11 cellular contexts compared by ENCODE assay signal in the genomic region with DNA sequence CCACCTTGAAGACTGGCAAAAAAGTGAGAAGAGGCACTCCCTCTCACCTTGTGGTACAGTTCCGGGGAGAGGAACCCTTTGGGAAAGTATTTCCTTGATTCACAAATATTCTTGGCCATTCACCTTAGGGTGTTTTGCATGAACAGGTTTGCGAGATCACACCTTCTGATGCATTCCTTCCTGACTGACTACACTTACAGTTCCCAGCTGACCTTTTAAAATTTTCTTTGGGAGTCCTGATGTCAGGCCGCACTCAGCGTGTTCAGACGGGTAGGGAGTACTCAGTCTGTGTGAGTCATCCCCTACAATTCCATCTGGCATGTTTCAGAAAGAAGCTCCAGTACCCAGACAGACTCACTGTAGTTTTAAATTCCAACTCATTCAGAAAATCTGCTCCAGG. TPM values are rescaled to one million over a fixed set of nuclear protein-coding genes. Genes with fewer than 3 reads are reported as not detected.
A peak's percentile ranks its signal among the peaks of the same experiment; 100 is the strongest.
DNase-seq lines count a peak whose midpoint lies in the region; ATAC-seq and TF ChIP-seq lines count a peak whose summit lies in the region.
"Had no signal": no experiment of that assay in that cellular context is flagged by ENCODE, and none has a peak within 500 bp of the region (broad histone marks: within the 10 kb centered on the region; RNA-seq: fewer than 3 reads in every experiment).

No MANE protein-coding gene starts in this region.

- H2AFZ ChIP-seq in GM23248 (no peak overlapping the region), PC-3 (ENCODE audit: low read length) (no peak overlapping the region; the same call in 1 of the 2 replicates), smooth muscle cell (ENCODE audit: low read depth) (no peak overlapping the region)

- H4K20me1 ChIP-seq in GM23248 (ENCODE audit: insufficient read depth) = no peaks in the 10 kb centered on the region
- no peaks in the 10 kb centered on the region for H4K20me1 ChIP-seq in PC-3 (ENCODE audit: low read length)
- no peaks in the 10 kb centered on the region for H4K20me1 ChIP-seq in smooth muscle cell (ENCODE audit: low read depth)

- no peak for TF ChIP-seq POLR2A in esophagus squamous epithelium (IDR thresholded peaks at IDR 0.05)

- no peak for TF ChIP-seq CTCF in PC-3 (conservative IDR thresholded peaks at IDR 0.05; ENCODE audit: low read depth, low read length)
- no peak for TF ChIP-seq CTCF in esophagus squamous epithelium (IDR thresholded peaks at IDR 0.05)
- TF ChIP-seq CTCF in smooth muscle cell (IDR thresholded peaks at IDR 0.05; ENCODE audit: borderline replicate concordance, insufficient read depth, poor library complexity, severe bottlenecking) = no peak

- CTCF ChIA-PET in PC-3 (lab: Charles Lee) = interaction anchor here (0.5 to 0.6 kb wide), 2 partner anchors 10 to 68 kb away, joined by 5 to 6 read pairs; no protein-coding TSS in a partner anchor

- no TSS peak for BruUV-seq in PC-3 (replicated peaks; lab: Mats Ljungman, UMichigan)

- no peaks in the 10 kb centered on the region for H3K9me3 ChIP-seq in GM23248 (ENCODE audit: low read depth)
- H3K9me3 ChIP-seq in PC-3 (ENCODE audit: low read length) = no peaks in the 10 kb centered on the region
- no peaks in the 10 kb centered on the region for H3K9me3 ChIP-seq in esophagus squamous epithelium
- no peaks in the 10 kb centered on the region for H3K9me3 ChIP-seq in smooth muscle cell (replicated peaks; ENCODE audit: low read depth)

- H3K27me3 ChIP-seq in GM23248 (replicated peaks; ENCODE audit: insufficient read depth) (0 out of 2 replicates have a peak, but pooled peaks cover 3% of the 10 kb centered on the region), PC-3 (ENCODE audit: low read length) (no peaks in the 10 kb centered on the region), esophagus squamous epithelium (no peaks in the 10 kb centered on the region), smooth muscle cell (ENCODE audit: low read depth) (no peaks in the 10 kb centered on the region)
- H3K27me3 ChIP-seq: cardiac muscle cell had no signal

- no peak overlapping the region for H3K9ac ChIP-seq in GM23248
- peak overlapping the region; percentile 71 for H3K9ac ChIP-seq in PC-3 (ENCODE audit: low read length)
- H3K9ac ChIP-seq in smooth muscle cell (ENCODE audit: low read depth) = peak overlapping the region; percentile 70

- ATAC-seq in PC-3 (peak; percentile 65), GM18502 (IDR thresholded peaks at IDR 0.05; ENCODE audit: poor library complexity, unreplicated experiment) (no peak), GM19463 (IDR thresholded peaks at IDR 0.05; ENCODE audit: unreplicated experiment) (no peak)
- ATAC-seq: sciatic nerve had no signal

- no peak overlapping the region for H3K4me3 ChIP-seq in GM23248
- H3K4me3 ChIP-seq in PC-3 (ENCODE audit: low read length) = peak overlapping the region; percentile 63
- peak overlapping the region in 2 of 4 donors; percentile 39 to 53 for H3K4me3 ChIP-seq in esophagus squamous epithelium
- H3K4me3 ChIP-seq in smooth muscle cell = no peak overlapping the region
- H3K4me3 ChIP-seq: cardiac muscle cell had no signal

- no peaks in the 10 kb centered on the region for H3K4me1 ChIP-seq in GM23248 (ENCODE audit: insufficient read depth)
- peaks cover 50% of the 10 kb centered on the region for H3K4me1 ChIP-seq in PC-3 (ENCODE audit: insufficient read depth, low read length)
- peaks cover 0 to 45% (median 9%) of the 10 kb centered on the region in 3 donors for H3K4me1 ChIP-seq in esophagus squamous epithelium
- H3K4me1 ChIP-seq in smooth muscle cell (ENCODE audit: low read depth) = no peaks in the 10 kb centered on the region

- H3K27ac ChIP-seq in GM23248 (no peak overlapping the region), PC-3 (ENCODE audit: low read length) (peak overlapping the region; percentile 95), esophagus squamous epithelium (peak overlapping the region; percentile 67 to 86 (median 84)), smooth muscle cell (ENCODE audit: low read depth) (peak overlapping the region; percentile 93)
- H3K27ac ChIP-seq: cardiac muscle cell had no signal

- POLR2A ChIA-PET in PC-3 (lab: Charles Lee; ENCODE audit: unreplicated experiment) = no interaction called here

- 33% methylated on average over 5 of the region's 5 CpGs for WGBS in GM23248 (ENCODE audit: low coverage in 1 of 2, low lambda C conversion rate in 2 of 2, missing lambda C conversion rate in 2 of 2), 2 experiments
- WGBS in esophagus squamous epithelium, 2 donors = 47% methylated on average over 5 of the region's 5 CpGs
- WGBS in smooth muscle cell (ENCODE audit: low lambda C conversion rate) = 23% methylated on average over 5 of the region's 5 CpGs

- H3K4me2 ChIP-seq in GM23248 (ENCODE audit: unreplicated experiment) (no peak overlapping the region), PC-3 (ENCODE audit: low read length) (peak overlapping the region; percentile 84), smooth muscle cell (peak overlapping the region; percentile 78)

- intact Hi-C loops in PC-3 (cut with micrococcal nuclease) (loop anchor here (2.0 kb wide), 1 partner anchor 29 kb away; no protein-coding TSS in a partner anchor), esophagus squamous epithelium (cut with DNase I) (no loop called here)

- in situ Hi-C loops in GM23248 (cut with MboI) = no loop called here

- H3K9me2 ChIP-seq in GM23248 (ENCODE audit: insufficient read depth) (no peaks in the 10 kb centered on the region), PC-3 (replicated peaks; ENCODE audit: low read length) (no peaks in the 10 kb centered on the region)

- DNase-seq in GM23248 (peak; percentile 60), PC-3 (peak; percentile 84), esophagus squamous epithelium (lab: John Stamatoyannopoulos, UW) (no peak), smooth muscle cell (lab: John Stamatoyannopoulos, UW; ENCODE audit: unreplicated experiment) (no peak), retina (no peak)
- DNase-seq: glutamatergic neuron had no signal

- H3K79me2 ChIP-seq in GM23248 (ENCODE audit: insufficient read depth) = no peaks in the 10 kb centered on the region
- H3K79me2 ChIP-seq in PC-3 (ENCODE audit: low read length) = peaks cover 27% of the 10 kb centered on the region
- H3K79me2 ChIP-seq in smooth muscle cell (ENCODE audit: low read depth) = peaks cover 3% of the 10 kb centered on the region

- H3K36me3 ChIP-seq in GM23248 (ENCODE audit: low read depth) = no peaks in the 10 kb centered on the region
- H3K36me3 ChIP-seq in PC-3 (ENCODE audit: low read depth, low read length) = no peaks in the 10 kb centered on the region
- no peaks in the 10 kb centered on the region for H3K36me3 ChIP-seq in esophagus squamous epithelium
- no peaks in the 10 kb centered on the region for H3K36me3 ChIP-seq in smooth muscle cell (ENCODE audit: low read depth)
- H3K36me3 ChIP-seq: cardiac muscle cell had no signal

- H3F3A ChIP-seq in GM23248 (ENCODE audit: insufficient read depth) (no peaks in the 10 kb centered on the region; the same call in 1 of the 2 replicates), PC-3 (ENCODE audit: low read length, unreplicated experiment) (peaks cover 18% of the 10 kb centered on the region), smooth muscle cell (ENCODE audit: low read depth) (peaks cover 6% of the 10 kb centered on the region)

RNA-seq across cellular contexts. Expression of a gene that starts 1.7 kb away (rescaled TPM):
- total RNA-seq in GM23248 (2014; rRNA removed; shearing (Covaris generic)) = 0.11 TPM in 1 of 2 replicates, not detected in the other
- polyA plus RNA-seq in GM23248 (2016; fragmentation: Nextera tagmentation; extraction: Ambion mirVana) = not detected in 2 replicates
- 3.4 and 4.2 TPM in 2 replicates for total RNA-seq in PC-3 (2014; rRNA removed)
- total RNA-seq in esophagus squamous epithelium = 10 to 100 TPM; 16.8 to 26.1 (median 19.3) TPM
- 9.2 and 10.6 TPM in 2 replicates for total RNA-seq in smooth muscle cell
- polyA plus RNA-seq in smooth muscle cell = 1.5 and 9.1 TPM in 2 replicates
- total RNA-seq: cardiac muscle cell, mononuclear cell, sciatic nerve had no signal
- polyA plus RNA-seq: cardiac muscle cell had no signal

Comparison
In these comparisons a context has a peak if more than half of its experiments do, and no peak if none do; other contexts are left out.
1. DNase-seq: peak in GM23248 (single experiment) and PC-3 (single experiment); none in esophagus squamous epithelium (single experiment), smooth muscle cell (single experiment) and retina (single experiment).